8 cellular contexts compared by ENCODE assay signal in genomic region chr18:23259701-23260661, GRCh38.
DNase-seq lines count a peak whose midpoint lies in the region; ATAC-seq, FAIRE-seq and TF ChIP-seq lines count a peak whose summit lies in the region.

No MANE protein-coding gene starts in this region.

- H3K4me3 Mint-ChIP-seq in chondrocyte (ENCODE audit: unreplicated experiment) = peak overlapping the region; percentile 55
- H3K4me3 Mint-ChIP-seq in stimulated activated naive B cell treated with anti-CD40 and anti-IgM and Interleukin-4, amounts not matched to agents 10 μg/mL and 1 μg/mL and 100 μg/mL, for 72 hours = peak overlapping the region; percentile 63 to 71
- no peak overlapping the region for H3K4me3 Mint-ChIP-seq in activated CD4-positive, alpha-beta memory T cell treated with anti-CD3 and anti-CD28 coated beads for 36 hours

- peaks cover 9% of the 10 kb centered on the region for H3K36me3 Mint-ChIP-seq in chondrocyte (ENCODE audit: low read depth)
- peaks cover 26 to 33% of the 10 kb centered on the region in 2 donors for H3K36me3 Mint-ChIP-seq in stimulated activated naive B cell treated with anti-CD40 and anti-IgM and Interleukin-4, amounts not matched to agents 10 μg/mL and 1 μg/mL and 100 μg/mL, for 72 hours
- H3K36me3 Mint-ChIP-seq in activated CD4-positive, alpha-beta memory T cell treated with anti-CD3 and anti-CD28 coated beads for 36 hours = no peaks in the 10 kb centered on the region

- peak; percentile 61 for ATAC-seq in GM19438 (IDR thresholded peaks at IDR 0.05; ENCODE audit: low read depth, unreplicated experiment)
- ATAC-seq in Panc1 = peak; percentile 84
- ATAC-seq in stimulated activated naive B cell treated with anti-CD40 and anti-IgM and Interleukin-4, amounts not matched to agents 10 μg/mL and 1 μg/mL and 100 μg/mL, for 72 hours (replicated peaks) = peak; percentile 65 to 70

- TF ChIP-seq CTCF in Panc1 (IDR thresholded peaks at IDR 0.05) = no peak
- TF ChIP-seq CTCF in chondrocyte (IDR thresholded peaks at IDR 0.05) = no peak

- peak overlapping the region; percentile 91 for H3K27ac ChIP-seq in Panc1 (ENCODE audit: low read length)

- H3K4me1 Mint-ChIP-seq in chondrocyte (ENCODE audit: low read depth) = peaks cover 43% of the 10 kb centered on the region
- H3K4me1 Mint-ChIP-seq in stimulated activated naive B cell treated with anti-CD40 and anti-IgM and Interleukin-4, amounts not matched to agents 10 μg/mL and 1 μg/mL and 100 μg/mL, for 72 hours = peaks cover 38 to 39% of the 10 kb centered on the region in 2 donors
- peaks cover 22% of the 10 kb centered on the region for H3K4me1 Mint-ChIP-seq in activated CD4-positive, alpha-beta memory T cell treated with anti-CD3 and anti-CD28 coated beads for 36 hours (ENCODE audit: low read depth)

- H3K27me3 ChIP-seq in Panc1 (ENCODE audit: control insufficient read depth, insufficient read depth, low read length) = no peaks in the 10 kb centered on the region

- H3K27me3 Mint-ChIP-seq in chondrocyte (ENCODE audit: low read depth) = no peaks in the 10 kb centered on the region
- H3K27me3 Mint-ChIP-seq in stimulated activated naive B cell treated with anti-CD40 and anti-IgM and Interleukin-4, amounts not matched to agents 10 μg/mL and 1 μg/mL and 100 μg/mL, for 72 hours = no peaks in the 10 kb centered on the region
- peaks cover 5% of the 10 kb centered on the region for H3K27me3 Mint-ChIP-seq in activated CD4-positive, alpha-beta memory T cell treated with anti-CD3 and anti-CD28 coated beads for 36 hours

- POLR2A ChIA-PET in Panc1 (lab: Charles Lee) = no interaction called here
- POLR2A ChIA-PET in activated CD4-positive, alpha-beta memory T cell treated with anti-CD3 and anti-CD28 coated beads for 36 hours (lab: Charles Lee) = no interaction called here

- no peaks in the 10 kb centered on the region for H3K9me3 ChIP-seq in Panc1 (ENCODE audit: control insufficient read depth, insufficient read depth, low read depth, low read length)

- in situ Hi-C loops in Panc1 (cut with HindIII; ENCODE audit: low pct_unique_long_range_greater_than_20kb, low sequenced_read_pairs) = no loop called here

- H3K27ac Mint-ChIP-seq in chondrocyte (ENCODE audit: unreplicated experiment) = peak overlapping the region; percentile 93
- peak overlapping the region; percentile 82 for H3K27ac Mint-ChIP-seq in stimulated activated naive B cell treated with anti-CD40 and anti-IgM and Interleukin-4, amounts not matched to agents 10 μg/mL and 1 μg/mL and 100 μg/mL, for 72 hours
- no peak overlapping the region for H3K27ac Mint-ChIP-seq in activated CD4-positive, alpha-beta memory T cell treated with anti-CD3 and anti-CD28 coated beads for 36 hours

- no peaks in the 10 kb centered on the region for H3K36me3 ChIP-seq in Panc1 (ENCODE audit: control insufficient read depth, insufficient read depth, low read length)

- H3K9me3 Mint-ChIP-seq in chondrocyte (ENCODE audit: low read depth) = no peaks in the 10 kb centered on the region
- H3K9me3 Mint-ChIP-seq in stimulated activated naive B cell treated with anti-CD40 and anti-IgM and Interleukin-4, amounts not matched to agents 10 μg/mL and 1 μg/mL and 100 μg/mL, for 72 hours = no peaks in the 10 kb centered on the region
- H3K9me3 Mint-ChIP-seq in activated CD4-positive, alpha-beta memory T cell treated with anti-CD3 and anti-CD28 coated beads for 36 hours = no peaks in the 10 kb centered on the region

- BruUV-seq in Panc1 (replicated peaks; lab: Mats Ljungman, UMichigan) = no TSS peak

- CTCF ChIA-PET in Panc1 (lab: Charles Lee) = interaction anchor here (0.6 to 1.4 kb wide), 8 partner anchors 15 to 642 kb away, joined by 3 to 16 read pairs (median 5); no protein-coding TSS in a partner anchor
- CTCF ChIA-PET in activated CD4-positive, alpha-beta memory T cell treated with anti-CD3 and anti-CD28 coated beads for 36 hours (lab: Charles Lee) = interaction anchor here (0.7 kb wide), 1 partner anchor 151 kb away, joined by 3 read pairs; no protein-coding TSS in a partner anchor

- intact Hi-C loops in Panc1 (cut with micrococcal nuclease; ENCODE audit: unreplicated experiment) = loop anchor here (10.0 kb wide), 1 partner anchor 95 kb away; no protein-coding TSS in a partner anchor
- intact Hi-C loops in activated CD4-positive, alpha-beta memory T cell treated with anti-CD3 and anti-CD28 coated beads for 36 hours (cut with micrococcal nuclease) = no loop called here

- peak; percentile 69 for DNase-seq in D341Med (ENCODE audit: low spot score)
- DNase-seq in HTR-8/SVneo (ENCODE audit: insufficient read length, low spot score) = peak; percentile 64
- DNase-seq in Panc1 (ENCODE audit: low read depth, low spot score) = no peak
- no peak for DNase-seq in chondrocyte (ENCODE audit: low spot score)
- DNase-seq in kidney tubule cell (ENCODE audit: low spot score) = peak; percentile 89
- DNase-seq in stimulated activated naive B cell treated with anti-CD40 and anti-IgM and Interleukin-4, amounts not matched to agents 10 μg/mL and 1 μg/mL and 100 μg/mL, for 72 hours = no peak
- no peak for DNase-seq in activated CD4-positive, alpha-beta memory T cell treated with anti-CD3 and anti-CD28 coated beads for 36 hours

- no peak for FAIRE-seq in HTR-8/SVneo (lab: Jason Lieb, UNC)

- H3K4me3 ChIP-seq in Panc1 (ENCODE audit: low read depth in 2 of 2, low read length in 2 of 2) = peak overlapping the region in 1 of 2 experiments; percentile 32; a peak in 2 of 4 replicates

- peaks cover 58% of the 10 kb centered on the region for H3K4me1 ChIP-seq in Panc1 (ENCODE audit: control insufficient read depth, insufficient read depth, low read length)

Comparison
In these comparisons a context has a peak if more than half of its experiments do, and no peak if none do; other contexts are left out.
1. DNase-seq: peak in D341Med (single experiment), HTR-8/SVneo (single experiment) and kidney tubule cell (single experiment); none in Panc1 (single experiment), chondrocyte (single experiment), stimulated activated naive B cell treated with anti-CD40 and anti-IgM and Interleukin-4, amounts not matched to agents 10 μg/mL and 1 μg/mL and 100 μg/mL, for 72 hours (single experiment) and activated CD4-positive, alpha-beta memory T cell treated with anti-CD3 and anti-CD28 coated beads for 36 hours (single experiment).
2. Peak in every context shown above with its lines, with median percentiles within 50 percentile points of each other: ATAC-seq.